In the genomic region with DNA sequence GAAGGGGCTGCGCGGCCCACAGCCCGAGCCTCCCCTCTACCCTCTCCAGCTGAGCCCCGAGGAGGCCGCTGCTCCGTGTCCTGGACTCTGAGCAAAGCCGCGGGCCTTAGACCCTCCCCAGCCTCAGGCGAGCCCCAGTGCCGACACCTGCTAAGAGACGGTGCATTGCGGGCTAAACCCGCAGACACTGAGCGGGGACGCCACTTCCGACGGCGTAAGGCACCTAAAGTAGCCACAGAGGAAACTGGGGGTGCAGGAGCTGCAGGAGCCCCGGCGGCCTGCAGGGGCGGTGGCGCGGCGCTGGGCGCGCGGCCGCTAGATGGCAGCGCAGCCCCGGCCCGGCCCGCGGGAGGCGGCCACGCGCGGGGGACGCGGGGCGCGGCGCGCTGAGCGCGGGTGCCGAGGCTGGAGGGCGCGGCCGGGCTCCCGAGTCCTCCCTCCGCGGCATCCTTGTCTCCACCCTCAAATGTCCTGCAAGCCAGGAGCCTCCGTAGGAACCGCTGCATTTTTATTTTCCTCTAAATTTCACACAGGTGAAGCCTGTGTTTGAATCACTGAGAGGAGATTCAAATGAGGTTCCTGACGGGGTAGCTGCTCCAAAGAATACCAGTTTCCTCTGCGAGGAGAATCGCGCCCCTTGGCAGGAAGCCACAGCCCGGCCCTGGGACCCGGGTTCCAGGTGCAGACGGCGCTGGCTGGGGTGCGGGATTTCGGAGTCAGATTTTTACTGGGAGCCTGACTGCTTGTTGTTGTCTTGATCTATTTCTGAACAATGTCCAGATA, we compare ENCODE assay signal across 7 cellular contexts.
DNase-seq lines count a peak whose midpoint lies in the region; ATAC-seq, FAIRE-seq and TF ChIP-seq lines count a peak whose summit lies in the region.

No MANE protein-coding gene starts in this region.

- H3K4me3 ChIP-seq in effector memory CD4-positive, alpha-beta T cell (ENCODE audit: insufficient read depth, low read depth, low read length, poor library complexity, severe bottlenecking): peak overlapping the region; percentile 52

- H3K4me3 Mint-ChIP-seq in mesothelial cell of epicardium: peak overlapping the region; percentile 60

- DNase-seq in GM18507 (ENCODE audit: extremely low spot score, insufficient read length, low read depth) (peak; percentile 29), NCI-H1092 treated with DMSO at 0.1 percent for 48 hours (lab: John Stamatoyannopoulos, UW) (peak; percentile 77), mesothelial cell of epicardium (ENCODE audit: low spot score in 2 of 2, unreplicated experiment in 2 of 2) (peak; percentile 52 to 69)
- DNase-seq in activated CD4-positive, alpha-beta T cell treated with anti-CD3 and anti-CD28 coated beads, Interleukin-2, amount 50 U/mL, for 24 hours (ENCODE audit: low read depth in 1 of 2, low spot score in 1 of 2): peak; percentile 16 to 23
- DNase-seq in effector memory CD4-positive, alpha-beta T cell: peak; percentile 21 to 28 (median 23)
- peak in 5 of 6 experiments; percentile 29 to 53 (median 36) for DNase-seq in stimulated activated naive CD4-positive, alpha-beta T cell (lab: John Stamatoyannopoulos, UW)

- no peak overlapping the region for H3K27ac ChIP-seq in effector memory CD4-positive, alpha-beta T cell (ENCODE audit: insufficient read depth, low read length, poor library complexity, severe bottlenecking)

- no peaks in the 10 kb centered on the region for H3K9me3 Mint-ChIP-seq in mesothelial cell of epicardium

- no peaks in the 10 kb centered on the region for H3K36me3 Mint-ChIP-seq in mesothelial cell of epicardium

- peaks cover 3% of the 10 kb centered on the region for H3K27me3 ChIP-seq in effector memory CD4-positive, alpha-beta T cell (replicated peaks; ENCODE audit: control insufficient read depth, insufficient read depth, low read length, poor library complexity, severe bottlenecking)

- H3K4me1 Mint-ChIP-seq in mesothelial cell of epicardium: no peaks in the 10 kb centered on the region

- peak; percentile 55 for TF ChIP-seq CTCF in mesothelial cell of epicardium (IDR thresholded peaks at IDR 0.05; ENCODE audit: unreplicated experiment)

- H3K36me3 ChIP-seq in effector memory CD4-positive, alpha-beta T cell (ENCODE audit: control insufficient read depth, insufficient read depth, low read length): no peaks in the 10 kb centered on the region

- H3K27ac Mint-ChIP-seq in mesothelial cell of epicardium: no peak overlapping the region

- peak; percentile 50 for FAIRE-seq in GM18507 (lab: Jason Lieb, UNC)

- H3K27me3 Mint-ChIP-seq in mesothelial cell of epicardium (ENCODE audit: low read depth): peaks cover 35% of the 10 kb centered on the region

- peak; percentile 99 for ATAC-seq in HG02623 (IDR thresholded peaks at IDR 0.05; ENCODE audit: unreplicated experiment)

- H3K4me1 ChIP-seq in effector memory CD4-positive, alpha-beta T cell (ENCODE audit: control insufficient read depth, insufficient read depth, low read length, poor library complexity, severe bottlenecking): peaks cover 5% of the 10 kb centered on the region

- no peaks in the 10 kb centered on the region for H3K9me3 ChIP-seq in effector memory CD4-positive, alpha-beta T cell (ENCODE audit: control insufficient read depth, low read length)

Comparison
In these comparisons a context has a peak if more than half of its experiments do, and no peak if none do; other contexts are left out.
1. DNase-seq: peak in every context shown above with its lines; median percentile 77 in NCI-H1092 treated with DMSO at 0.1 percent for 48 hours; 60 in mesothelial cell of epicardium; 36 in stimulated activated naive CD4-positive, alpha-beta T cell; 29 in GM18507; 23 in effector memory CD4-positive, alpha-beta T cell; 20 in activated CD4-positive, alpha-beta T cell treated with anti-CD3 and anti-CD28 coated beads, Interleukin-2, amount 50 U/mL, for 24 hours.